ENCODE assay signal across 7 cellular contexts in genomic region chr5:141681295-141681694, GRCh38. TPM values are rescaled to one million over a fixed set of nuclear protein-coding genes. Genes with fewer than 3 reads are reported as not detected.
A peak's percentile ranks its signal among the peaks of the same experiment; 100 is the strongest.
DNase-seq lines count a peak whose midpoint lies in the region; ATAC-seq and TF ChIP-seq lines count a peak whose summit lies in the region.
"Had no signal": no experiment of that assay in that cellular context is flagged by ENCODE, and none has a peak within 500 bp of the region (broad histone marks: within the 10 kb centered on the region; RNA-seq: fewer than 3 reads in every experiment).

No MANE protein-coding gene starts in this region.

- peak overlapping the region; percentile 63 to 89 (median 75) for H3K27ac Mint-ChIP-seq in nephron

- DNase-seq in mammary epithelial cell = no peak
- DNase-seq in NCI-H2227 (lab: John Stamatoyannopoulos, UW; ENCODE audit: unreplicated experiment) = no peak
- DNase-seq: NCI-H2227 treated with DMSO at 0.1 percent for 48 hours had no signal

- no peaks in the 10 kb centered on the region; a peak in 1 of 3 replicates for H3K36me3 ChIP-seq in HEK293 (ENCODE audit: control insufficient read depth in 2 of 2, insufficient read depth in 1 of 2, low read length in 2 of 2)
- no peaks in the 10 kb centered on the region for H3K36me3 ChIP-seq in mammary epithelial cell (ENCODE audit: insufficient read depth, low read length)

- no peaks in the 10 kb centered on the region for H3K27me3 ChIP-seq in mammary epithelial cell (ENCODE audit: insufficient read depth, low read length)

- H3K4me1 Mint-ChIP-seq in nephron = peaks cover 13% of the 10 kb centered on the region

- H4K20me1 ChIP-seq in mammary epithelial cell (ENCODE audit: insufficient read depth, low read length) = no peaks in the 10 kb centered on the region

- no peaks in the 10 kb centered on the region for H3K9me3 Mint-ChIP-seq in nephron

- POLR2A ChIA-PET in HEK293 (lab: Yijun Ruan, JAX) = interaction anchor here (1.0 to 1.7 kb wide), 2 partner anchors 11 to 244 kb away, joined by 4 to 8 read pairs; no protein-coding TSS in a partner anchor

- H3K4me3 ChIP-seq in HEK293 (ENCODE audit: low read depth, low read length) = peak overlapping the region; percentile 52
- H3K4me3 ChIP-seq in mammary epithelial cell (replicated peaks in 1 of 3; ENCODE audit: insufficient read depth in 1 of 3, low read depth in 2 of 3, low read length in 3 of 3) = peak overlapping the region; percentile 23 to 54 (median 45)

- H3K4me2 ChIP-seq in mammary epithelial cell (ENCODE audit: insufficient read depth, low read depth, low read length) = peak overlapping the region; percentile 79

- dilution Hi-C loops in mammary epithelial cell (cut with HindIII; ENCODE audit: low sequenced_read_pairs) = no loop called here

- H3K9ac ChIP-seq in mammary epithelial cell (ENCODE audit: insufficient read depth, low read length) = peak overlapping the region; percentile 67

- H3K4me1 ChIP-seq in HEK293 (ENCODE audit: control insufficient read depth, insufficient read depth, low read length) = no peaks in the 10 kb centered on the region
- peaks cover 26% of the 10 kb centered on the region for H3K4me1 ChIP-seq in mammary epithelial cell (ENCODE audit: insufficient read depth, low read length)

- in situ Hi-C loops in mammary epithelial cell (cut with MboI; ENCODE audit: low sequenced_read_pairs in 2 of 2) = loop anchor here in 1 of 2 donors (25.0 kb wide), 1 partner anchor 431 kb away; the partner anchor contains the start of gene NDFIP1

- H3K27ac ChIP-seq in HEK293 (ENCODE audit: extremely low read depth, low read depth, low read length) = peak overlapping the region; percentile 52; the same call in 1 of the 2 replicates
- peak overlapping the region; percentile 72 for H3K27ac ChIP-seq in mammary epithelial cell (ENCODE audit: insufficient read depth, low read depth, low read length)

- H3K27me3 Mint-ChIP-seq in nephron (ENCODE audit: low read depth) = peaks cover 28% of the 10 kb centered on the region

- H3K9me3 ChIP-seq in HEK293 (ENCODE audit: control insufficient read depth, insufficient read depth, low read depth, low read length) = no peaks in the 10 kb centered on the region
- no peaks in the 10 kb centered on the region for H3K9me3 ChIP-seq in mammary epithelial cell (replicated peaks; ENCODE audit: insufficient read depth, low read length)

- H2AFZ ChIP-seq in mammary epithelial cell (ENCODE audit: low read depth, low read length) = peak overlapping the region; percentile 94

- ATAC-seq in GM21576 (IDR thresholded peaks at IDR 0.05; ENCODE audit: unreplicated experiment) (no peak), GM21515 (IDR thresholded peaks at IDR 0.05; ENCODE audit: unreplicated experiment) (no peak)

- H3K79me2 ChIP-seq in mammary epithelial cell (ENCODE audit: insufficient read depth, low read length) = peaks cover 16% of the 10 kb centered on the region

- TSS peak; percentile 26 for BruUV-seq in mammary epithelial cell (replicated peaks; lab: Mats Ljungman, UMichigan)

- CTCF ChIA-PET in HEK293 (lab: Yijun Ruan, JAX) = interaction anchor here (0.5 to 2.8 kb wide), 4 partner anchors 11 to 283 kb away, joined by 3 to 12 read pairs (median 6); no protein-coding TSS in a partner anchor
- CTCF ChIA-PET in mammary epithelial cell (lab: Charles Lee; ENCODE audit: low non-redundant PET) = no interaction called here

- H3K36me3 Mint-ChIP-seq in nephron (ENCODE audit: low read depth) = peaks cover 13% of the 10 kb centered on the region

- TF ChIP-seq CTCF in HEK293 (tag by site-specific recombination; IDR thresholded peaks at IDR 0.05) (no peak), mammary epithelial cell (conservative IDR thresholded peaks at IDR 0.05 in 1 of 2, IDR thresholded peaks at IDR 0.05 in 1 of 2; ENCODE audit: extremely low read depth in 1 of 2, insufficient read depth in 1 of 2, low read depth in 1 of 2, low read length in 2 of 2) (no peak), nephron (IDR thresholded peaks at IDR 0.05; ENCODE audit: unreplicated experiment in 3 of 3) (no peak)

- intact Hi-C loops in mammary epithelial cell (cut with micrococcal nuclease) = no loop called here

- H3K4me3 Mint-ChIP-seq in nephron = peak overlapping the region; percentile 74 to 81 (median 77)

- WGBS in mammary epithelial cell (ENCODE audit: low coverage, missing lambda C conversion rate) = 22% methylated on average over 2 of the region's 2 CpGs

TF ChIP-seq in HEK293, 187 proteins besides CTCF, POLR2A, EP300 and RAD21:
- TF ChIP-seq ZNF335 (tag by site-specific recombination; conservative IDR thresholded peaks at IDR 0.05) (peak; percentile 47), PRDM1 (tag by site-specific recombination; IDR thresholded peaks at IDR 0.05) (0 out of 2 replicates have a peak, but pooled peaks have one; percentile 37), ZNF121 (tag by site-specific recombination; IDR thresholded peaks at IDR 0.05) (no peak)
TF ChIP-seq in HEK293: peak in this region for 2.

RNA-seq across cellular contexts. Expression of gene ARAP3, which starts 0.7 kb away (rescaled TPM):
- total RNA-seq in mammary epithelial cell = 10 to 100 TPM in 1 of 2 donors, 1 to 10 TPM in 1; 6.0 to 10.0 TPM
- polyA plus RNA-seq in mammary epithelial cell = 6.0 TPM
- polyA minus RNA-seq in mammary epithelial cell = 18.6 TPM

RNA-seq across cellular contexts. Expression of gene FCHSD1, which starts 30.1 kb away (rescaled TPM):
- 10 to 100 TPM; 23.7 to 32.0 TPM for total RNA-seq in mammary epithelial cell
- 12.3 TPM for polyA plus RNA-seq in mammary epithelial cell
- 17.2 TPM for polyA minus RNA-seq in mammary epithelial cell

RNA-seq across cellular contexts. Expression of gene RELL2, which starts 44.5 kb away (rescaled TPM):
- total RNA-seq in mammary epithelial cell = 10 to 100 TPM in 1 of 2 donors, 1 to 10 TPM in 1; 5.7 to 12.1 TPM
- polyA plus RNA-seq in mammary epithelial cell = 11.0 TPM
- 14.6 TPM for polyA minus RNA-seq in mammary epithelial cell

RNA-seq across cellular contexts. Expression of gene HDAC3, which starts 44.6 kb away (rescaled TPM):
- total RNA-seq in mammary epithelial cell = 10 to 100 TPM; 57.7 to 61.5 TPM
- polyA plus RNA-seq in mammary epithelial cell = 84.5 TPM
- polyA minus RNA-seq in mammary epithelial cell = 163 TPM
